In the genomic region with DNA sequence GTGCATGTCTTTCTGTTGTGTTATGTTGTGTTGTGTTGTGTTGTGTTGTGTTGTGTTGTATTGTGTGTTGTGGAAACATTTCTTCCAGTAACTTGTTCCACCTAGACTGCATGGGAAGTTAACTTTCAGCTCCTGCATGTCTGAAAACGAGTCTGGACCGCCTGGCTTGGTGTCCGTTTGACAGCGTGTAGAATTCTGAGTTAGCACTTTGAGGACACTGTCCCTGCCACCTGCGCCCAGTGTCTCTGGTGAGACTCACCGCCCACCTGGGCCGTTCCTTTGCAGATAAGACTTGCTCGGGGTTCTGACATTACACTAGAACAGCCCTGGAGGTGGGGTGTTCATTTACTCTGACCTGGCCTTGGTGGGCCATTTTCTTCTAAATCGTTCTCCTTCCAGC, we compare ENCODE assay signal across 19 cellular contexts. TPM values are rescaled to one million over a fixed set of nuclear protein-coding genes. Genes with fewer than 3 reads are reported as not detected.
DNase-seq lines count a peak whose midpoint lies in the region; ATAC-seq and TF ChIP-seq lines count a peak whose summit lies in the region.
"Had no signal": no experiment of that assay in that cellular context is flagged by ENCODE, and none has a peak within 500 bp of the region (broad histone marks: within the 10 kb centered on the region; RNA-seq: fewer than 3 reads in every experiment).

No MANE protein-coding gene starts in this region.

- H4K8ac ChIP-seq in neuronal stem cell (ENCODE audit: low read depth, low read length) = no peak overlapping the region

- no peak overlapping the region for H3K23ac ChIP-seq in neuronal stem cell (ENCODE audit: low read depth, low read length, poor library complexity)

- 49 to 59% methylated on average over 9 of the region's 9 CpGs for WGBS in heart right ventricle, 2 donors
- no CpG with 5 or more reads among the region's 9 CpGs for WGBS in neuronal stem cell (ENCODE audit: extremely low coverage in 2 of 2, insufficient read length in 2 of 2, insufficient replicate concordance in 1 of 2), 2 donors

- H3K14ac ChIP-seq in neuronal stem cell (ENCODE audit: low read length) = peak overlapping the region; percentile 87

- H3K4me2 ChIP-seq in neuronal stem cell (ENCODE audit: insufficient read depth, low read length, poor library complexity, severe bottlenecking) = no peak overlapping the region
- H3K4me2 ChIP-seq: KMS-11 had no signal

- H3K4me3 ChIP-seq in right atrium auricular region = no peak overlapping the region
- H3K4me3 ChIP-seq in heart right ventricle = no peak overlapping the region
- no peak overlapping the region for H3K4me3 ChIP-seq in neuronal stem cell (ENCODE audit: low read length in 2 of 2)
- H3K4me3 ChIP-seq: SK-N-MC had no signal

- H3K36me3 ChIP-seq in right atrium auricular region = no peaks in the 10 kb centered on the region
- no peaks in the 10 kb centered on the region for H3K36me3 ChIP-seq in heart right ventricle
- H3K36me3 ChIP-seq in neuronal stem cell (replicated peaks in 1 of 2; ENCODE audit: control insufficient read depth in 2 of 2, insufficient read depth in 2 of 2, low read length in 2 of 2) = no peaks in the 10 kb centered on the region

- H3K4me1 ChIP-seq in right atrium auricular region (peaks cover 0 to 73% of the 10 kb centered on the region in 2 donors), heart right ventricle (peaks cover 5 to 85% (median 39%) of the 10 kb centered on the region in 9 donors), neuronal stem cell (ENCODE audit: control insufficient read depth in 2 of 2, insufficient read depth in 1 of 2, low read depth in 1 of 2, low read length in 2 of 2) (peaks cover 0 to 5% of the 10 kb centered on the region in 2 donors)

- no peak overlapping the region for H2BK5ac ChIP-seq in neuronal stem cell (ENCODE audit: low read length)

- H3K4me3 Mint-ChIP-seq in T-helper 17 cell = no peak overlapping the region
- no peak overlapping the region for H3K4me3 Mint-ChIP-seq in T-helper 2 cell treated with Interferon-gamma antibody and Interleukin-4, amounts not matched to agents 5 μg/mL and 100 μg/mL, for 36 hours

- no peak overlapping the region for H2AFZ ChIP-seq in neuronal stem cell (ENCODE audit: low read length)

- no peaks in the 10 kb centered on the region for H3K9me3 ChIP-seq in right atrium auricular region
- H3K9me3 ChIP-seq in heart right ventricle = no peaks in the 10 kb centered on the region
- no peaks in the 10 kb centered on the region for H3K9me3 ChIP-seq in T-helper 17 cell (ENCODE audit: control insufficient read depth, low read length, poor library complexity, severe bottlenecking)
- H3K9me3 ChIP-seq in neuronal stem cell (replicated peaks in 1 of 2; ENCODE audit: control insufficient read depth in 2 of 2, insufficient read depth in 1 of 2, low read depth in 1 of 2, low read length in 2 of 2) = no peaks in the 10 kb centered on the region

- no peak overlapping the region for H3K18ac ChIP-seq in neuronal stem cell (ENCODE audit: low read length)

- TF ChIP-seq CTCF in right atrium auricular region (IDR thresholded peaks at IDR 0.05) (no peak), heart right ventricle (IDR thresholded peaks at IDR 0.05) (no peak)

- H2BK15ac ChIP-seq in neuronal stem cell (ENCODE audit: low read length) = no peak overlapping the region

- no peak overlapping the region for H3K9ac ChIP-seq in neuronal stem cell (ENCODE audit: low read depth, low read length, poor library complexity)
- H3K9ac ChIP-seq: KMS-11 had no signal

- H4K91ac ChIP-seq in neuronal stem cell (ENCODE audit: low read depth, low read length, poor library complexity) = no peak overlapping the region

- no peak overlapping the region for H2BK120ac ChIP-seq in neuronal stem cell (ENCODE audit: low read depth, low read length)

- no peak overlapping the region for H2AK5ac ChIP-seq in neuronal stem cell (ENCODE audit: low read depth, low read length)

- no peaks in the 10 kb centered on the region for H3K27me3 ChIP-seq in right atrium auricular region
- peaks cover 0 to 40% (median 0%) of the 10 kb centered on the region in 7 donors for H3K27me3 ChIP-seq in heart right ventricle
- no peaks in the 10 kb centered on the region for H3K27me3 ChIP-seq in neuronal stem cell (ENCODE audit: control insufficient read depth in 3 of 3, insufficient read depth in 3 of 3, low read depth in 1 of 3, low read length in 3 of 3)

- H3K27ac Mint-ChIP-seq in T-helper 17 cell = peak overlapping the region; percentile 47
- H3K27ac Mint-ChIP-seq in T-helper 2 cell treated with Interferon-gamma antibody and Interleukin-4, amounts not matched to agents 5 μg/mL and 100 μg/mL, for 36 hours = no peak overlapping the region

- H3K36me3 Mint-ChIP-seq in T-helper 17 cell (ENCODE audit: low read depth) = peaks cover 2% of the 10 kb centered on the region
- H3K36me3 Mint-ChIP-seq in T-helper 2 cell treated with Interferon-gamma antibody and Interleukin-4, amounts not matched to agents 5 μg/mL and 100 μg/mL, for 36 hours (ENCODE audit: low read depth) = no peaks in the 10 kb centered on the region

- intact Hi-C loops in heart right ventricle (cut with DNase I) = no loop called here

- H3K4ac ChIP-seq in neuronal stem cell (ENCODE audit: low read length) = no peak overlapping the region

- H3K27ac ChIP-seq in right atrium auricular region (peak overlapping the region; percentile 35 to 82), heart right ventricle (no peak overlapping the region), neuronal stem cell (replicated peaks; ENCODE audit: low read length) (no peak overlapping the region)
- H3K27ac ChIP-seq: HL-60, KMS-11, SK-N-MC had no signal

- no peaks in the 10 kb centered on the region for H3K4me1 Mint-ChIP-seq in T-helper 17 cell
- H3K4me1 Mint-ChIP-seq in T-helper 2 cell treated with Interferon-gamma antibody and Interleukin-4, amounts not matched to agents 5 μg/mL and 100 μg/mL, for 36 hours (ENCODE audit: low read depth) = peaks cover 3% of the 10 kb centered on the region

- H3K79me1 ChIP-seq in neuronal stem cell (ENCODE audit: low read depth, low read length) = no peaks in the 10 kb centered on the region

- peaks cover 35% of the 10 kb centered on the region for H3K27me3 Mint-ChIP-seq in T-helper 17 cell
- H3K27me3 Mint-ChIP-seq in T-helper 2 cell treated with Interferon-gamma antibody and Interleukin-4, amounts not matched to agents 5 μg/mL and 100 μg/mL, for 36 hours (ENCODE audit: low read depth) = peaks cover 4% of the 10 kb centered on the region

- H3K9me3 Mint-ChIP-seq in T-helper 2 cell treated with Interferon-gamma antibody and Interleukin-4, amounts not matched to agents 5 μg/mL and 100 μg/mL, for 36 hours = no peaks in the 10 kb centered on the region

- no peak overlapping the region for H2BK12ac ChIP-seq in neuronal stem cell (ENCODE audit: low read length)

- ATAC-seq in heart right ventricle = no peak
- no peak for ATAC-seq in T-helper 17 cell
- ATAC-seq in esophagus mucosa = no peak
- ATAC-seq in GM21381 (IDR thresholded peaks at IDR 0.05; ENCODE audit: unreplicated experiment) = no peak

- DNase-seq in right atrium auricular region (ENCODE audit: low spot score) = no peak
- no peak for DNase-seq in heart right ventricle
- no peak for DNase-seq in T-helper 17 cell
- DNase-seq in neuronal stem cell (ENCODE audit: low spot score) = no peak
- DNase-seq in T-helper 2 cell treated with Interferon-gamma antibody and Interleukin-4, amounts not matched to agents 5 μg/mL and 100 μg/mL, for 36 hours (ENCODE audit: low spot score) = no peak
- DNase-seq: DMS 273 treated with DMSO at 0.1 percent for 48 hours, GDM1, H7, NCI-H1694 treated with DMSO at 0.1 percent for 48 hours, NCI-H2107, NCI-H510A, NCI-H774 had no signal

RNA-seq across cellular contexts. Expression of gene WNK2, which starts 42.0 kb away (rescaled TPM):
- total RNA-seq in right atrium auricular region = 100 to 1,000 TPM in 1 of 2 donors, 10 to 100 TPM in 1; 61.4 to 132 TPM
- 100 to 1,000 TPM; 138 to 236 (median 200) TPM for total RNA-seq in heart right ventricle
- polyA plus RNA-seq in heart right ventricle = 100 to 1,000 TPM in 1 of 2 donors, 10 to 100 TPM in 1; 16.6 to 115 TPM
- not detected for total RNA-seq in T-helper 17 cell
- polyA plus RNA-seq in neuronal stem cell (2013, experiment 1 of 2) = 22.1 TPM
- 22.8 TPM for polyA plus RNA-seq in neuronal stem cell (2013, experiment 2 of 2)
- total RNA-seq in esophagus mucosa = 0.92 TPM
- total RNA-seq: HT1080 had no signal
- polyA plus RNA-seq: BJ had no signal

Comparison
In these comparisons a context has a peak if more than half of its experiments do, and no peak if none do; other contexts are left out.
1. H3K27ac ChIP-seq: peak in right atrium auricular region (2 of 2); none in heart right ventricle (0 of 10) and neuronal stem cell (single experiment).
2. RNA of gene WNK2, which starts 42.0 kb away (total RNA-seq): 138 to 236 TPM in heart right ventricle and 61.4 to 132 TPM in right atrium auricular region; 0.92 TPM in esophagus mucosa (single experiment) and not detected in T-helper 17 cell; every median in the first group is over 10 times any median in the second.